Comparison of ENCODE assay signal across 1 cellular context in the genomic region with DNA sequence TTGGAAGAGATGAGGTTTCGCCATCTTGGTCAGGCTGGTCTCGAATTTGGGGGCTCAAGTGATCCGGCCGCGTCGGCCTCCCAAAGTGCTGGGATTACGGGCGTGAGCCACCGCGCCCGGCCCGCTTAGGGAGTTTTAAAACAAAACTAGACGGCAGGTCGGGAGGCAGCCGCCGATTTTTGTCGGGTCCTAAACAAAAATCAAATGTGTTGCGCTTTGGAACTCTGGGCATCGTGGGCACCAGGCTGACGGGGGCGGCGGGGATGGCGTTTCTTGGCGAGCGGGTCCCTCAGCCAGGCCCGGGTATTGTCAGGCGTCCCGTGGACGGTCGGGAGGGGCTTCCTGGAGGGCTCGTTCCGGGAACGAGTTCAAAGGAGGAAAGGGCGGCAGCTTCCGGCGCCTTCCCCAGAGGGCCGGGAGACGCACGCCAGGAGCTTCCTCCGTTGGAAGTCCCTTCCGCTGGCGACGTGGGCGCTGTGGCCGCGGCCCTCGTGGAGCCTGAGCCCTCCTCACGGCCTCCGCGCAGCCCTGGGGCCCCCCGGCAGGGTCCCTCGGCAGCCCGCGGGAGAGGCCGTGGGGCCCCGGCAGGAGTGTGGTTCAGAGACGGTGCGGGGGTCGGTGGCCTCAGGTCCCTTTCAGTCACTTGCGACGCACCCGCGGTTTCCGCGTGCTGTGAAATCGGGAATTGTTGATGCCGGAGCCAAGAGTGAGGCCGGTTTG.
TF ChIP-seq lines count a peak whose summit lies in the region.

No MANE protein-coding gene starts in this region.

TF ChIP-seq in HepG2, 621 proteins besides CTCF, POLR2A, EP300 and RAD21 (continued from another document and continues in another):
- TF ChIP-seq, protein P1, sequence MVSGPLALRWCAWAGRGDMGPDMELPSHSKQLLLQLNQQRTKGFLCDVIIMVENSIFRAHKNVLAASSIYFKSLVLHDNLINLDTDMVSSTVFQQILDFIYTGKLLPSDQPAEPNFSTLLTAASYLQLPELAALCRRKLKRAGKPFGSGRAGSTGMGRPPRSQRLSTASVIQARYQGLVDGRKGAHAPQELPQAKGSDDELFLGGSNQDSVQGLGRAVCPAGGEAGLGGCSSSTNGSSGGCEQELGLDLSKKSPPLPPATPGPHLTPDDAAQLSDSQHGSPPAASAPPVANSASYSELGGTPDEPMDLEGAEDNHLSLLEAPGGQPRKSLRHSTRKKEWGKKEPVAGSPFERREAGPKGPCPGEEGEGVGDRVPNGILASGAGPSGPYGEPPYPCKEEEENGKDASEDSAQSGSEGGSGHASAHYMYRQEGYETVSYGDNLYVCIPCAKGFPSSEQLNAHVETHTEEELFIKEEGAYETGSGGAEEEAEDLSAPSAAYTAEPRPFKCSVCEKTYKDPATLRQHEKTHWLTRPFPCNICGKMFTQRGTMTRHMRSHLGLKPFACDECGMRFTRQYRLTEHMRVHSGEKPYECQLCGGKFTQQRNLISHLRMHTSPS (CRISPR knock-in tag; IDR thresholded peaks at IDR 0.05; ENCODE audit: low read depth) = 0 out of 2 replicates have a peak, but pooled peaks have one; percentile 20
- TF ChIP-seq ZNF432 (CRISPR knock-in tag; IDR thresholded peaks at IDR 0.05; ENCODE audit: borderline replicate concordance) (no peak), KAT8 (CRISPR knock-in tag; IDR thresholded peaks at IDR 0.05) (peak; percentile 86), ZNF614 (CRISPR knock-in tag; IDR thresholded peaks at IDR 0.05; ENCODE audit: borderline replicate concordance) (no peak), PCBP1 (IDR thresholded peaks at IDR 0.05; ENCODE audit: borderline replicate concordance, low read depth, low read length) (no peak), MBD4 (IDR thresholded peaks at IDR 0.05; ENCODE audit: borderline replicate concordance, low read length) (no peak), ZKSCAN1 (IDR thresholded peaks at IDR 0.05; ENCODE audit: low read length) (no peak), HMG20B (CRISPR knock-in tag; conservative IDR thresholded peaks at IDR 0.05) (no peak), NKX3-1 (CRISPR knock-in tag; IDR thresholded peaks at IDR 0.05) (peak; percentile 65; the same call in 1 of the 2 replicates), POLR2AphosphoS5 (IDR thresholded peaks at IDR 0.05; ENCODE audit: low read depth, low read length) (peak; percentile 86), ZNF367 (CRISPR knock-in tag; IDR thresholded peaks at IDR 0.05; ENCODE audit: borderline replicate concordance) (peak; percentile 36; the same call in 1 of the 2 replicates), NFKBIZ (CRISPR knock-in tag; IDR thresholded peaks at IDR 0.05) (peak; percentile 82; the same call in 1 of the 2 replicates), KLF15 (CRISPR knock-in tag; IDR thresholded peaks at IDR 0.05; ENCODE audit: borderline replicate concordance) (no peak), CAMTA2 (CRISPR knock-in tag; IDR thresholded peaks at IDR 0.05; ENCODE audit: borderline replicate concordance) (0 out of 2 replicates have a peak, but pooled peaks have one; percentile 47), ZNF562 (CRISPR knock-in tag; IDR thresholded peaks at IDR 0.05; ENCODE audit: borderline replicate concordance) (no peak), MZF1 (CRISPR knock-in tag; IDR thresholded peaks at IDR 0.05; ENCODE audit: borderline replicate concordance) (no peak), ZNF550 (CRISPR knock-in tag; IDR thresholded peaks at IDR 0.05; ENCODE audit: borderline replicate concordance) (no peak), ZNF44 (CRISPR knock-in tag; IDR thresholded peaks at IDR 0.05) (no peak), ZNF724P (CRISPR knock-in tag; IDR thresholded peaks at IDR 0.05; ENCODE audit: borderline replicate concordance) (peak; percentile 66), ZNF569 (CRISPR knock-in tag; IDR thresholded peaks at IDR 0.05; ENCODE audit: borderline replicate concordance) (no peak), GZF1 (CRISPR knock-in tag; IDR thresholded peaks at IDR 0.05) (no peak)
- TF ChIP-seq, protein P2, sequence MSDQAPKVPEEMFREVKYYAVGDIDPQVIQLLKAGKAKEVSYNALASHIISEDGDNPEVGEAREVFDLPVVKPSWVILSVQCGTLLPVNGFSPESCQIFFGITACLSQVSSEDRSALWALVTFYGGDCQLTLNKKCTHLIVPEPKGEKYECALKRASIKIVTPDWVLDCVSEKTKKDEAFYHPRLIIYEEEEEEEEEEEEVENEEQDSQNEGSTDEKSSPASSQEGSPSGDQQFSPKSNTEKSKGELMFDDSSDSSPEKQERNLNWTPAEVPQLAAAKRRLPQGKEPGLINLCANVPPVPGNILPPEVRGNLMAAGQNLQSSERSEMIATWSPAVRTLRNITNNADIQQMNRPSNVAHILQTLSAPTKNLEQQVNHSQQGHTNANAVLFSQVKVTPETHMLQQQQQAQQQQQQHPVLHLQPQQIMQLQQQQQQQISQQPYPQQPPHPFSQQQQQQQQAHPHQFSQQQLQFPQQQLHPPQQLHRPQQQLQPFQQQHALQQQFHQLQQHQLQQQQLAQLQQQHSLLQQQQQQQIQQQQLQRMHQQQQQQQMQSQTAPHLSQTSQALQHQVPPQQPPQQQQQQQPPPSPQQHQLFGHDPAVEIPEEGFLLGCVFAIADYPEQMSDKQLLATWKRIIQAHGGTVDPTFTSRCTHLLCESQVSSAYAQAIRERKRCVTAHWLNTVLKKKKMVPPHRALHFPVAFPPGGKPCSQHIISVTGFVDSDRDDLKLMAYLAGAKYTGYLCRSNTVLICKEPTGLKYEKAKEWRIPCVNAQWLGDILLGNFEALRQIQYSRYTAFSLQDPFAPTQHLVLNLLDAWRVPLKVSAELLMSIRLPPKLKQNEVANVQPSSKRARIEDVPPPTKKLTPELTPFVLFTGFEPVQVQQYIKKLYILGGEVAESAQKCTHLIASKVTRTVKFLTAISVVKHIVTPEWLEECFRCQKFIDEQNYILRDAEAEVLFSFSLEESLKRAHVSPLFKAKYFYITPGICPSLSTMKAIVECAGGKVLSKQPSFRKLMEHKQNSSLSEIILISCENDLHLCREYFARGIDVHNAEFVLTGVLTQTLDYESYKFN (CRISPR knock-in tag; conservative IDR thresholded peaks at IDR 0.05) = 0 out of 2 replicates have a peak, but pooled peaks have one; percentile 38
- TF ChIP-seq, protein P3, sequence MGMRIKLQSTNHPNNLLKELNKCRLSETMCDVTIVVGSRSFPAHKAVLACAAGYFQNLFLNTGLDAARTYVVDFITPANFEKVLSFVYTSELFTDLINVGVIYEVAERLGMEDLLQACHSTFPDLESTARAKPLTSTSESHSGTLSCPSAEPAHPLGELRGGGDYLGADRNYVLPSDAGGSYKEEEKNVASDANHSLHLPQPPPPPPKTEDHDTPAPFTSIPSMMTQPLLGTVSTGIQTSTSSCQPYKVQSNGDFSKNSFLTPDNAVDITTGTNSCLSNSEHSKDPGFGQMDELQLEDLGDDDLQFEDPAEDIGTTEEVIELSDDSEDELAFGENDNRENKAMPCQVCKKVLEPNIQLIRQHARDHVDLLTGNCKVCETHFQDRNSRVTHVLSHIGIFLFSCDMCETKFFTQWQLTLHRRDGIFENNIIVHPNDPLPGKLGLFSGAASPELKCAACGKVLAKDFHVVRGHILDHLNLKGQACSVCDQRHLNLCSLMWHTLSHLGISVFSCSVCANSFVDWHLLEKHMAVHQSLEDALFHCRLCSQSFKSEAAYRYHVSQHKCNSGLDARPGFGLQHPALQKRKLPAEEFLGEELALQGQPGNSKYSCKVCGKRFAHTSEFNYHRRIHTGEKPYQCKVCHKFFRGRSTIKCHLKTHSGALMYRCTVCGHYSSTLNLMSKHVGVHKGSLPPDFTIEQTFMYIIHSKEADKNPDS (CRISPR knock-in tag; IDR thresholded peaks at IDR 0.05) = 0 out of 2 replicates have a peak, but pooled peaks have one; percentile 54
- TF ChIP-seq, protein P4, sequence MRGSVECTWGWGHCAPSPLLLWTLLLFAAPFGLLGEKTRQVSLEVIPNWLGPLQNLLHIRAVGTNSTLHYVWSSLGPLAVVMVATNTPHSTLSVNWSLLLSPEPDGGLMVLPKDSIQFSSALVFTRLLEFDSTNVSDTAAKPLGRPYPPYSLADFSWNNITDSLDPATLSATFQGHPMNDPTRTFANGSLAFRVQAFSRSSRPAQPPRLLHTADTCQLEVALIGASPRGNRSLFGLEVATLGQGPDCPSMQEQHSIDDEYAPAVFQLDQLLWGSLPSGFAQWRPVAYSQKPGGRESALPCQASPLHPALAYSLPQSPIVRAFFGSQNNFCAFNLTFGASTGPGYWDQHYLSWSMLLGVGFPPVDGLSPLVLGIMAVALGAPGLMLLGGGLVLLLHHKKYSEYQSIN (CRISPR knock-in tag; IDR thresholded peaks at IDR 0.05; ENCODE audit: borderline replicate concordance) = no peak
- TF ChIP-seq, protein P5, sequence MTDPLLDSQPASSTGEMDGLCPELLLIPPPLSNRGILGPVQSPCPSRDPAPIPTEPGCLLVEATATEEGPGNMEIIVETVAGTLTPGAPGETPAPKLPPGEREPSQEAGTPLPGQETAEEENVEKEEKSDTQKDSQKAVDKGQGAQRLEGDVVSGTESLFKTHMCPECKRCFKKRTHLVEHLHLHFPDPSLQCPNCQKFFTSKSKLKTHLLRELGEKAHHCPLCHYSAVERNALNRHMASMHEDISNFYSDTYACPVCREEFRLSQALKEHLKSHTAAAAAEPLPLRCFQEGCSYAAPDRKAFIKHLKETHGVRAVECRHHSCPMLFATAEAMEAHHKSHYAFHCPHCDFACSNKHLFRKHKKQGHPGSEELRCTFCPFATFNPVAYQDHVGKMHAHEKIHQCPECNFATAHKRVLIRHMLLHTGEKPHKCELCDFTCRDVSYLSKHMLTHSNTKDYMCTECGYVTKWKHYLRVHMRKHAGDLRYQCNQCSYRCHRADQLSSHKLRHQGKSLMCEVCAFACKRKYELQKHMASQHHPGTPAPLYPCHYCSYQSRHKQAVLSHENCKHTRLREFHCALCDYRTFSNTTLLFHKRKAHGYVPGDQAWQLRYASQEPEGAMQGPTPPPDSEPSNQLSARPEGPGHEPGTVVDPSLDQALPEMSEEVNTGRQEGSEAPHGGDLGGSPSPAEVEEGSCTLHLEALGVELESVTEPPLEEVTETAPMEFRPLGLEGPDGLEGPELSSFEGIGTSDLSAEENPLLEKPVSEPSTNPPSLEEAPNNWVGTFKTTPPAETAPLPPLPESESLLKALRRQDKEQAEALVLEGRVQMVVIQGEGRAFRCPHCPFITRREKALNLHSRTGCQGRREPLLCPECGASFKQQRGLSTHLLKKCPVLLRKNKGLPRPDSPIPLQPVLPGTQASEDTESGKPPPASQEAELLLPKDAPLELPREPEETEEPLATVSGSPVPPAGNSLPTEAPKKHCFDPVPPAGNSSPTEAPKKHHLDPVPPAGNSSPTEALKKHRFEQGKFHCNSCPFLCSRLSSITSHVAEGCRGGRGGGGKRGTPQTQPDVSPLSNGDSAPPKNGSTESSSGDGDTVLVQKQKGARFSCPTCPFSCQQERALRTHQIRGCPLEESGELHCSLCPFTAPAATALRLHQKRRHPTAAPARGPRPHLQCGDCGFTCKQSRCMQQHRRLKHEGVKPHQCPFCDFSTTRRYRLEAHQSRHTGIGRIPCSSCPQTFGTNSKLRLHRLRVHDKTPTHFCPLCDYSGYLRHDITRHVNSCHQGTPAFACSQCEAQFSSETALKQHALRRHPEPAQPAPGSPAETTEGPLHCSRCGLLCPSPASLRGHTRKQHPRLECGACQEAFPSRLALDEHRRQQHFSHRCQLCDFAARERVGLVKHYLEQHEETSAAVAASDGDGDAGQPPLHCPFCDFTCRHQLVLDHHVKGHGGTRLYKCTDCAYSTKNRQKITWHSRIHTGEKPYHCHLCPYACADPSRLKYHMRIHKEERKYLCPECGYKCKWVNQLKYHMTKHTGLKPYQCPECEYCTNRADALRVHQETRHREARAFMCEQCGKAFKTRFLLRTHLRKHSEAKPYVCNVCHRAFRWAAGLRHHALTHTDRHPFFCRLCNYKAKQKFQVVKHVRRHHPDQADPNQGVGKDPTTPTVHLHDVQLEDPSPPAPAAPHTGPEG (CRISPR knock-in tag; IDR thresholded peaks at IDR 0.05) = peak; percentile 60; the same call in 1 of the 2 replicates
- TF ChIP-seq, protein P6, sequence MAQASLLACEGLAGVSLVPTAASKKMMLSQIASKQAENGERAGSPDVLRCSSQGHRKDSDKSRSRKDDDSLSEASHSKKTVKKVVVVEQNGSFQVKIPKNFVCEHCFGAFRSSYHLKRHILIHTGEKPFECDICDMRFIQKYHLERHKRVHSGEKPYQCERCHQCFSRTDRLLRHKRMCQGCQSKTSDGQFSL (CRISPR knock-in tag; IDR thresholded peaks at IDR 0.05) = no peak
- TF ChIP-seq, protein P7, sequence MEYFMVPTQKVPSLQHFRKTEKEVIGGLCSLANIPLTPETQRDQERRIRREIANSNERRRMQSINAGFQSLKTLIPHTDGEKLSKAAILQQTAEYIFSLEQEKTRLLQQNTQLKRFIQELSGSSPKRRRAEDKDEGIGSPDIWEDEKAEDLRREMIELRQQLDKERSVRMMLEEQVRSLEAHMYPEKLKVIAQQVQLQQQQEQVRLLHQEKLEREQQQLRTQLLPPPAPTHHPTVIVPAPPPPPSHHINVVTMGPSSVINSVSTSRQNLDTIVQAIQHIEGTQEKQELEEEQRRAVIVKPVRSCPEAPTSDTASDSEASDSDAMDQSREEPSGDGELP (IDR thresholded peaks at IDR 0.05; ENCODE audit: borderline replicate concordance, low read depth) = no peak; the same call in 1 of the 2 replicates
- TF ChIP-seq, protein P8, sequence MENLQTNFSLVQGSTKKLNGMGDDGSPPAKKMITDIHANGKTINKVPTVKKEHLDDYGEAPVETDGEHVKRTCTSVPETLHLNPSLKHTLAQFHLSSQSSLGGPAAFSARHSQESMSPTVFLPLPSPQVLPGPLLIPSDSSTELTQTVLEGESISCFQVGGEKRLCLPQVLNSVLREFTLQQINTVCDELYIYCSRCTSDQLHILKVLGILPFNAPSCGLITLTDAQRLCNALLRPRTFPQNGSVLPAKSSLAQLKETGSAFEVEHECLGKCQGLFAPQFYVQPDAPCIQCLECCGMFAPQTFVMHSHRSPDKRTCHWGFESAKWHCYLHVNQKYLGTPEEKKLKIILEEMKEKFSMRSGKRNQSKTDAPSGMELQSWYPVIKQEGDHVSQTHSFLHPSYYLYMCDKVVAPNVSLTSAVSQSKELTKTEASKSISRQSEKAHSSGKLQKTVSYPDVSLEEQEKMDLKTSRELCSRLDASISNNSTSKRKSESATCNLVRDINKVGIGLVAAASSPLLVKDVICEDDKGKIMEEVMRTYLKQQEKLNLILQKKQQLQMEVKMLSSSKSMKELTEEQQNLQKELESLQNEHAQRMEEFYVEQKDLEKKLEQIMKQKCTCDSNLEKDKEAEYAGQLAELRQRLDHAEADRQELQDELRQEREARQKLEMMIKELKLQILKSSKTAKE (CRISPR knock-in tag; IDR thresholded peaks at IDR 0.05; ENCODE audit: borderline replicate concordance) = peak; percentile 38; the same call in 1 of the 2 replicates
- TF ChIP-seq, protein P9, sequence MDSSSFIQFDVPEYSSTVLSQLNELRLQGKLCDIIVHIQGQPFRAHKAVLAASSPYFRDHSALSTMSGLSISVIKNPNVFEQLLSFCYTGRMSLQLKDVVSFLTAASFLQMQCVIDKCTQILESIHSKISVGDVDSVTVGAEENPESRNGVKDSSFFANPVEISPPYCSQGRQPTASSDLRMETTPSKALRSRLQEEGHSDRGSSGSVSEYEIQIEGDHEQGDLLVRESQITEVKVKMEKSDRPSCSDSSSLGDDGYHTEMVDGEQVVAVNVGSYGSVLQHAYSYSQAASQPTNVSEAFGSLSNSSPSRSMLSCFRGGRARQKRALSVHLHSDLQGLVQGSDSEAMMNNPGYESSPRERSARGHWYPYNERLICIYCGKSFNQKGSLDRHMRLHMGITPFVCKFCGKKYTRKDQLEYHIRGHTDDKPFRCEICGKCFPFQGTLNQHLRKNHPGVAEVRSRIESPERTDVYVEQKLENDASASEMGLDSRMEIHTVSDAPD (CRISPR knock-in tag; IDR thresholded peaks at IDR 0.05) = no peak
- TF ChIP-seq, protein P10, sequence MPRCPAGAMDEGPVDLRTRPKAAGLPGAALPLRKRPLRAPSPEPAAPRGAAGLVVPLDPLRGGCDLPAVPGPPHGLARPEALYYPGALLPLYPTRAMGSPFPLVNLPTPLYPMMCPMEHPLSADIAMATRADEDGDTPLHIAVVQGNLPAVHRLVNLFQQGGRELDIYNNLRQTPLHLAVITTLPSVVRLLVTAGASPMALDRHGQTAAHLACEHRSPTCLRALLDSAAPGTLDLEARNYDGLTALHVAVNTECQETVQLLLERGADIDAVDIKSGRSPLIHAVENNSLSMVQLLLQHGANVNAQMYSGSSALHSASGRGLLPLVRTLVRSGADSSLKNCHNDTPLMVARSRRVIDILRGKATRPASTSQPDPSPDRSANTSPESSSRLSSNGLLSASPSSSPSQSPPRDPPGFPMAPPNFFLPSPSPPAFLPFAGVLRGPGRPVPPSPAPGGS (CRISPR knock-in tag; IDR thresholded peaks at IDR 0.05) = 0 out of 2 replicates have a peak, but pooled peaks have one; percentile 21
